1 cellular context compared by ENCODE assay signal in genomic region chr9:127452481-127453092, GRCh38.
TF ChIP-seq lines count a peak whose summit lies in the region.

No MANE protein-coding gene starts in this region.

TF ChIP-seq in K562, 482 proteins besides CTCF, POLR2A, EP300 and RAD21:
- TF ChIP-seq PRMT5 (CRISPR knock-in tag; IDR thresholded peaks at IDR 0.05) (no peak), CHD7 (IDR thresholded peaks at IDR 0.05; ENCODE audit: low read depth, low read length) (no peak), NFIC (IDR thresholded peaks at IDR 0.05) (peak; percentile 44; the same call in 1 of the 2 replicates), ZNF3 (CRISPR knock-in tag; IDR thresholded peaks at IDR 0.05) (peak; percentile 83)
TF ChIP-seq in K562: peak in this region for 2.
